21 cellular contexts compared by ENCODE assay signal in the genomic region with DNA sequence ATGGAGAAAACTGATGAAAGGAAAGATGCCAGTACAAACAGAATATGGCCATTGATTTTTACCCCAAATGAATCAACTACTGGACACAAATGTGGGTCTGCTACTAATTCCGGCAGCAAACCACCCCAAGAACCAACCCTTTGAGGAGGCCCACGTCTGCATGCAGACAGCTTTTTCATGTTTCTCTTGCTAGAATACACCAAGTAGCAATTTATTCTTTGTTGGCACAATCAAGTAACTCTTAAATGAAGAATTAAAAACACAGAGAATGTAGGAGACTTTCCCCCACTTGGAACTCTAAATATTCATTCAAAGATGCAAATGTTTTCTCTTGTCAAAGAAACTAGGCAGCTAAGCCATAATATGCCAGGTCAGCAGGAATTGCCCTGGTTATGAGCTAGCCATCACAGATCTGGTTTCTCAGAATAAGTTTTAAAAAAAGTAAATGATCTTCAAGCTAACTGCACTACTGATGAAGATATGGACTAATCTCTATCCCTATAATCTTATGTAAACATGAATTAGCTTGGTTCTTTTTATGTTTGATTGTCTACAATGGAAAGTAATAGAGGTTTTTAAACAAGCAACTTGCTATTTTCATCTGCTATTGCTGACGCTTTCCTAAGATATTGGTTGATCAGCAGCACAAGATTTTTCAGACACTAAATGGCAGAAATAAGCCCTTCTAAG.
DNase-seq lines count a peak whose midpoint lies in the region; ATAC-seq and TF ChIP-seq lines count a peak whose summit lies in the region.
"Had no signal": no experiment of that assay in that cellular context is flagged by ENCODE, and none has a peak within 500 bp of the region (broad histone marks: within the 10 kb centered on the region; RNA-seq: fewer than 3 reads in every experiment).

No MANE protein-coding gene starts in this region.

- H3K9me2 ChIP-seq in Loucy (replicated peaks; ENCODE audit: low read depth, low read length): no peaks in the 10 kb centered on the region

- ATAC-seq in CD8-positive, alpha-beta T cell: no peak
- no peak for ATAC-seq in naive thymus-derived CD8-positive, alpha-beta T cell
- ATAC-seq in HG02938 (IDR thresholded peaks at IDR 0.05; ENCODE audit: unreplicated experiment) (no peak), HG02678 (IDR thresholded peaks at IDR 0.05; ENCODE audit: unreplicated experiment) (no peak)

- no peak overlapping the region for H3K9ac ChIP-seq in Loucy (ENCODE audit: low read depth, low read length, poor library complexity, severe bottlenecking)
- H3K9ac ChIP-seq: GM23248 had no signal

- H3K27me3 ChIP-seq in CD8-positive, alpha-beta T cell (ENCODE audit: insufficient read depth, low read length): no peaks in the 10 kb centered on the region
- H3K27me3 ChIP-seq in Loucy (ENCODE audit: insufficient read depth, low read length, poor library complexity, severe bottlenecking): no peaks in the 10 kb centered on the region
- H3K27me3 ChIP-seq: BE2C had no signal

- H3K4me3 Mint-ChIP-seq in CD8-positive, alpha-beta T cell: no peak overlapping the region
- peak overlapping the region in 2 of 10 donors; percentile 0 to 19 for H3K4me3 Mint-ChIP-seq in naive thymus-derived CD8-positive, alpha-beta T cell

- H3K27ac ChIP-seq in CD8-positive, alpha-beta T cell (ENCODE audit: low read depth, low read length): no peak overlapping the region
- H3K27ac ChIP-seq: GM23248 had no signal

- no peaks in the 10 kb centered on the region for H3K9me3 Mint-ChIP-seq in CD8-positive, alpha-beta T cell
- no peaks in the 10 kb centered on the region for H3K9me3 Mint-ChIP-seq in naive thymus-derived CD8-positive, alpha-beta T cell

- no peaks in the 10 kb centered on the region for H3K36me3 ChIP-seq in CD8-positive, alpha-beta T cell (ENCODE audit: insufficient read depth, low read length)
- no peaks in the 10 kb centered on the region for H3K36me3 ChIP-seq in Loucy (ENCODE audit: insufficient read depth, low read length)
- H3K36me3 ChIP-seq: BE2C had no signal

- no peaks in the 10 kb centered on the region for H3K9me3 ChIP-seq in CD8-positive, alpha-beta T cell (ENCODE audit: low read length)
- H3K9me3 ChIP-seq in Loucy (ENCODE audit: insufficient read depth, low read depth, low read length): no peaks in the 10 kb centered on the region
- H3K9me3 ChIP-seq: BE2C had no signal

- H3K27me3 Mint-ChIP-seq in CD8-positive, alpha-beta T cell (ENCODE audit: low read depth): no peaks in the 10 kb centered on the region
- no peaks in the 10 kb centered on the region for H3K27me3 Mint-ChIP-seq in naive thymus-derived CD8-positive, alpha-beta T cell

- no peaks in the 10 kb centered on the region for H4K20me1 ChIP-seq in Loucy (ENCODE audit: insufficient read depth, low read length, poor library complexity, severe bottlenecking)

- intact Hi-C loops in CD8-positive, alpha-beta T cell (cut with DNase I, micrococcal nuclease): no loop called here

- POLR2A ChIA-PET in CD8-positive, alpha-beta T cell (lab: Charles Lee): no interaction called here
- POLR2A ChIA-PET in naive thymus-derived CD8-positive, alpha-beta T cell (lab: Charles Lee): interaction anchor here (1.4 kb wide), 1 partner anchor 10 kb away, joined by 3 read pairs; no protein-coding TSS in a partner anchor

- no peak for TF ChIP-seq CTCF in CD8-positive, alpha-beta T cell (IDR thresholded peaks at IDR 0.05)
- TF ChIP-seq CTCF in Loucy (conservative IDR thresholded peaks at IDR 0.05; ENCODE audit: low read length): no peak

- peaks cover 6% of the 10 kb centered on the region for H3K4me1 Mint-ChIP-seq in CD8-positive, alpha-beta T cell (ENCODE audit: low read depth)
- peaks cover 11 to 25% (median 13%) of the 10 kb centered on the region in 4 donors for H3K4me1 Mint-ChIP-seq in naive thymus-derived CD8-positive, alpha-beta T cell

- no peak overlapping the region for H3K4me3 ChIP-seq in CD8-positive, alpha-beta T cell (ENCODE audit: low read depth, low read length)
- H3K4me3 ChIP-seq in Loucy (ENCODE audit: low read length, poor library complexity, severe bottlenecking): no peak overlapping the region
- H3K4me3 ChIP-seq: GM23248 had no signal

- H3F3A ChIP-seq in Loucy (ENCODE audit: low read depth): no peaks in the 10 kb centered on the region

- H3K36me3 Mint-ChIP-seq in CD8-positive, alpha-beta T cell: peaks cover 14% of the 10 kb centered on the region
- peaks cover 0 to 35% (median 25%) of the 10 kb centered on the region in 3 donors for H3K36me3 Mint-ChIP-seq in naive thymus-derived CD8-positive, alpha-beta T cell

- no peak for DNase-seq in CD8-positive, alpha-beta T cell
- DNase-seq in globus pallidus (ENCODE audit: low spot score) (peak; percentile 24), NCI-H69 (lab: John Stamatoyannopoulos, UW) (no peak)
- DNase-seq in naive thymus-derived CD8-positive, alpha-beta T cell: no peak
- no peak for DNase-seq in stimulated activated naive CD4-positive, alpha-beta T cell treated with Interleukin-2 at 50 U/mL for 16 hours (lab: John Stamatoyannopoulos, UW)
- DNase-seq: BE2C, COR-L47, GM23248, HCEC 1CT, KBM-7, NCI-H1105, NCI-H146, NCI-H2029, NCI-H345, NCI-H524, NCI-H82, OCI-M1, Right ventricle myocardium superior had no signal

- H3K4me1 ChIP-seq in CD8-positive, alpha-beta T cell (ENCODE audit: insufficient read depth, low read length): no peaks in the 10 kb centered on the region
- no peaks in the 10 kb centered on the region for H3K4me1 ChIP-seq in Loucy (ENCODE audit: insufficient read depth, low read length, poor library complexity, severe bottlenecking)
- H3K4me1 ChIP-seq: BE2C had no signal

- H2AFZ ChIP-seq in Loucy (ENCODE audit: low read length): peak overlapping the region; percentile 67
- H2AFZ ChIP-seq: GM23248 had no signal

- H3K4me2 ChIP-seq in Loucy (ENCODE audit: low read depth, low read length, poor library complexity, severe bottlenecking): no peak overlapping the region

- no peaks in the 10 kb centered on the region for H3K79me2 ChIP-seq in Loucy (ENCODE audit: insufficient read depth, low read length)

- H3K27ac Mint-ChIP-seq in CD8-positive, alpha-beta T cell: peak overlapping the region; percentile 24
- peak overlapping the region in 6 of 10 donors; percentile 4 to 63 (median 26) for H3K27ac Mint-ChIP-seq in naive thymus-derived CD8-positive, alpha-beta T cell

- CTCF ChIA-PET in CD8-positive, alpha-beta T cell (lab: Charles Lee): interaction anchor here (0.6 to 1.8 kb wide), 3 partner anchors 10 to 1648 kb away, joined by 3 to 5 read pairs (median 3); no protein-coding TSS in a partner anchor
